In genomic region chr11:64741393-64742086, GRCh38 we compare ENCODE assay signal across 10 cellular contexts. TPM values are rescaled to one million over a fixed set of nuclear protein-coding genes. Genes with fewer than 3 reads are reported as not detected.
DNase-seq lines count a peak whose midpoint lies in the region; ATAC-seq, FAIRE-seq and TF ChIP-seq lines count a peak whose summit lies in the region.
"Had no signal": no experiment of that assay in that cellular context is flagged by ENCODE, and none has a peak within 500 bp of the region (broad histone marks: within the 10 kb centered on the region; RNA-seq: fewer than 3 reads in every experiment).

No MANE protein-coding gene starts in this region.

- intact Hi-C loops in right lobe of liver (cut with DNase I), result no loop called here
- intact Hi-C loops in HepG2 (cut with micrococcal nuclease; ENCODE audit: unreplicated experiment), result no loop called here

- in situ Hi-C loops in HepG2 (cut with HindIII; ENCODE audit: extremely low pct_ligation_motif_present, low pct_unique_long_range_greater_than_20kb), result no loop called here

- H3K9me3 ChIP-seq in right lobe of liver (no peaks in the 10 kb centered on the region), HepG2 (ENCODE audit: low read length) (no peaks in the 10 kb centered on the region), muscle layer of colon (ENCODE audit: low read length) (no peaks in the 10 kb centered on the region)
- H3K9me3 ChIP-seq: left lung had no signal

- H3K4me1 ChIP-seq in right lobe of liver (peaks cover 0 to 24% (median 5%) of the 10 kb centered on the region in 4 donors), HepG2 (ENCODE audit: insufficient read depth, low read length) (peaks cover 26% of the 10 kb centered on the region), muscle layer of colon (ENCODE audit: insufficient read depth, low read length) (peaks cover 26% of the 10 kb centered on the region)

- H3K4me3 Mint-ChIP-seq in central memory CD8-positive, alpha-beta T cell, result peak overlapping the region; percentile 97

- no peaks in the 10 kb centered on the region for H3K9me3 Mint-ChIP-seq in central memory CD8-positive, alpha-beta T cell

- TF ChIP-seq CTCF in right lobe of liver (IDR thresholded peaks at IDR 0.05), result no peak
- no peak for TF ChIP-seq CTCF in HepG2 (CRISPR knock-in tag; IDR thresholded peaks at IDR 0.05)

- CTCF ChIA-PET in HepG2 (lab: Yijun Ruan, JAX; ENCODE audit: low intra/inter-chr PET ratio, low total read pairs), result interaction anchor here (2.8 kb wide), 1 partner anchor 53 kb away, joined by 23 read pairs; no protein-coding TSS in a partner anchor

- TF ChIP-seq RAD21 in HepG2 (CRISPR knock-in tag; IDR thresholded peaks at IDR 0.05), result no peak

- BruUV-seq in HepG2 (replicated peaks; lab: Mats Ljungman, UMichigan), result no TSS peak

- H3K4me2 ChIP-seq in HepG2 (ENCODE audit: low read depth, low read length), result no peak overlapping the region

- DNase-seq in right lobe of liver, result peak in 1 of 3 donors; percentile 45
- no peak for DNase-seq in HepG2 (ENCODE audit: low spot score)
- no peak for DNase-seq in central memory CD8-positive, alpha-beta T cell (ENCODE audit: low spot score in 2 of 2)
- DNase-seq in GF-D8 (lab: John Stamatoyannopoulos, UW), result no peak
- DNase-seq in NCI-H2029 treated with DMSO at 0.1 percent for 48 hours (lab: John Stamatoyannopoulos, UW), result no peak
- DNase-seq in NCI-H2171 (lab: John Stamatoyannopoulos, UW), result no peak
- DNase-seq: NCI-H2029 had no signal

- TF ChIP-seq POLR2A in right lobe of liver (IDR thresholded peaks at IDR 0.05) (no peak), HepG2 (IDR thresholded peaks at IDR 0.05; ENCODE audit: insufficient read depth in 1 of 2, low read depth in 2 of 2, low read length in 2 of 2) (no peak)

- no peak overlapping the region for H2AFZ ChIP-seq in HepG2 (ENCODE audit: low read length)

- WGBS in right lobe of liver (ENCODE audit: insufficient coverage, low coverage, low lambda C conversion rate, missing lambda C conversion rate), result 60% methylated on average over 11 of the region's 24 CpGs
- WGBS in HepG2 (ENCODE audit: low lambda C conversion rate), result 63% methylated on average over 19 of the region's 24 CpGs

- peaks cover 63% of the 10 kb centered on the region for H3K36me3 Mint-ChIP-seq in central memory CD8-positive, alpha-beta T cell (ENCODE audit: insufficient read depth)

- no peak overlapping the region for H3K27ac ChIP-seq in right lobe of liver
- no peak overlapping the region for H3K27ac ChIP-seq in HepG2 (ENCODE audit: extremely low read length, insufficient read depth, low read length)
- peak overlapping the region; percentile 89 for H3K27ac ChIP-seq in muscle layer of colon (ENCODE audit: low read depth, low read length)

- H3K36me3 ChIP-seq in right lobe of liver (no peaks in the 10 kb centered on the region), HepG2 (replicated peaks in 1 of 2; ENCODE audit: control insufficient read depth in 1 of 2, insufficient read depth in 2 of 2, low read length in 2 of 2) (no peaks in the 10 kb centered on the region), muscle layer of colon (ENCODE audit: insufficient read depth, low read length) (peaks cover 9% of the 10 kb centered on the region)

- no peak for TF ChIP-seq EP300 in HepG2 (IDR thresholded peaks at IDR 0.05; ENCODE audit: low read depth in 2 of 2, low read length in 2 of 2)
- no peak for TF ChIP-seq EP300 in HepG2 (CRISPR knock-in tag; IDR thresholded peaks at IDR 0.05; ENCODE audit: borderline replicate concordance)

- POLR2A ChIA-PET in HepG2 (lab: Yijun Ruan, JAX), result no interaction called here

- H3K27me3 ChIP-seq in right lobe of liver (peaks cover 0 to 5% of the 10 kb centered on the region in 2 donors), HepG2 (ENCODE audit: control insufficient read depth in 1 of 2, insufficient read depth in 2 of 2, low read length in 2 of 2) (peaks cover 13 to 69% of the 10 kb centered on the region in 2 experiments), muscle layer of colon (ENCODE audit: control insufficient read depth in 1 of 2, insufficient read depth in 2 of 2, low read length in 2 of 2) (peaks cover 0 to 7% of the 10 kb centered on the region in 2 donors)

- FAIRE-seq in HepG2 (lab: Jason Lieb, UNC), result no peak

- no peaks in the 10 kb centered on the region for H3K27me3 Mint-ChIP-seq in central memory CD8-positive, alpha-beta T cell

- H3K79me2 ChIP-seq in HepG2 (ENCODE audit: insufficient read depth, low read length), result no peaks in the 10 kb centered on the region

- no peak for ATAC-seq in right lobe of liver
- ATAC-seq in HepG2, result no peak
- ATAC-seq in central memory CD8-positive, alpha-beta T cell (replicated peaks; ENCODE audit: extremely low read depth, poor library complexity, severe bottlenecking), result no peak
- no peak for ATAC-seq in HG03139 (IDR thresholded peaks at IDR 0.05; ENCODE audit: unreplicated experiment)

- 0 out of 2 replicates have a peak, but pooled peaks cover 3% of the 10 kb centered on the region for H4K20me1 ChIP-seq in HepG2 (ENCODE audit: insufficient read depth, low read length)

- H3K27ac Mint-ChIP-seq in central memory CD8-positive, alpha-beta T cell (ENCODE audit: low read depth), result peak overlapping the region; percentile 57

- H3K4me3 ChIP-seq in right lobe of liver, result peak overlapping the region; percentile 46 to 59 (median 53)
- no peak overlapping the region; a peak in 1 of 6 replicates for H3K4me3 ChIP-seq in HepG2 (replicated peaks in 1 of 3; ENCODE audit: insufficient read depth in 1 of 3, low read depth in 2 of 3, low read length in 3 of 3)
- H3K4me3 ChIP-seq in muscle layer of colon (ENCODE audit: low read depth in 1 of 2, low read length in 2 of 2), result peak overlapping the region in 1 of 2 donors; percentile 84

- H3K4me1 Mint-ChIP-seq in central memory CD8-positive, alpha-beta T cell, result peaks cover 53% of the 10 kb centered on the region

- H3K9ac ChIP-seq in HepG2 (ENCODE audit: insufficient read depth, low read depth, low read length), result no peak overlapping the region
- no peak overlapping the region for H3K9ac ChIP-seq in muscle layer of colon (ENCODE audit: low read length)

RNA-seq across cellular contexts. Expression of gene RASGRP2, which starts 2.4 kb away (rescaled TPM):
- total RNA-seq in right lobe of liver (1 to 10 TPM; 1.6 to 8.1 (median 3.2) TPM), HepG2 (2016; rRNA removed; fragmentation: Illumina TruSeq; extraction: Trizol) (not detected in 2 replicates)
- not detected in 2 replicates for total RNA-seq in HepG2 (2016; cell fraction: cytosol; rRNA removed; fragmentation: Illumina TruSeq; extraction: Trizol; ENCODE audit: low read depth)
- total RNA-seq in HepG2 (2016; cell fraction: insoluble cytoplasmic fraction; rRNA removed; fragmentation: Illumina TruSeq; extraction: Trizol), result not detected in 2 replicates
- not detected in 2 replicates for total RNA-seq in HepG2 (2016; cell fraction: membrane; rRNA removed; fragmentation: Illumina TruSeq; extraction: Trizol)
- not detected in 2 replicates for total RNA-seq in HepG2 (2016; cell fraction: nucleus; rRNA removed; fragmentation: Illumina TruSeq; extraction: Trizol)
- 0.18 and 0.61 TPM in 2 replicates for polyA plus RNA-seq in HepG2 (2011; rRNA removed)
- 0.23 TPM in 2 replicates for polyA plus RNA-seq in HepG2 (2011; cell fraction: cytosol; rRNA removed)
- polyA plus RNA-seq in HepG2 (2011; cell fraction: nucleus; rRNA removed), result 0.54 and 1.5 TPM in 2 replicates
- 0.38 TPM in 1 of 2 replicates, not detected in the other for polyA plus RNA-seq in HepG2 (2012)
- 0.26 and 0.27 TPM in 2 replicates for polyA plus RNA-seq in HepG2 (2016; cell fraction: cytosol; fragmentation: Illumina TruSeq; extraction: Trizol; ENCODE audit: low read depth)
- not detected in 2 replicates for polyA plus RNA-seq in HepG2 (2016; cell fraction: insoluble cytoplasmic fraction; fragmentation: Illumina TruSeq; extraction: Trizol; ENCODE audit: low read depth)
- 0.30 TPM in 1 of 2 replicates, not detected in the other for polyA plus RNA-seq in HepG2 (2016; cell fraction: membrane; fragmentation: Illumina TruSeq; extraction: Trizol; ENCODE audit: low read depth)
- polyA plus RNA-seq in HepG2 (2016; cell fraction: nucleus; fragmentation: Illumina TruSeq; extraction: Trizol; ENCODE audit: insufficient read depth, low read depth), result not detected in 2 replicates
- 0.28 TPM in 1 of 2 replicates, not detected in the other for polyA minus RNA-seq in HepG2 (2011; rRNA and poly(A)+ RNA removed; ENCODE audit: low replicate concordance)
- polyA minus RNA-seq in HepG2 (2011; cell fraction: cytosol; rRNA and poly(A)+ RNA removed), result not detected in 2 replicates
- not detected in 2 replicates for polyA minus RNA-seq in HepG2 (2011; cell fraction: nucleus; rRNA and poly(A)+ RNA removed)

RNA-seq across cellular contexts. Expression of gene PYGM, which starts 18.2 kb away (rescaled TPM):
- 1 to 10 TPM in 1 of 6 experiments, under 1 TPM in 5; 0.24 to 1.4 (median 0.47) TPM for total RNA-seq in right lobe of liver
- total RNA-seq in HepG2 (2016; rRNA removed; fragmentation: Illumina TruSeq; extraction: Trizol), result 0.11 TPM in 1 of 2 replicates, not detected in the other
- not detected in 2 replicates for total RNA-seq in HepG2 (2016; cell fraction: cytosol; rRNA removed; fragmentation: Illumina TruSeq; extraction: Trizol; ENCODE audit: low read depth)
- total RNA-seq in HepG2 (2016; cell fraction: insoluble cytoplasmic fraction; rRNA removed; fragmentation: Illumina TruSeq; extraction: Trizol), result 0.06 TPM in 1 of 2 replicates, not detected in the other
- total RNA-seq in HepG2 (2016; cell fraction: membrane; rRNA removed; fragmentation: Illumina TruSeq; extraction: Trizol), result not detected in 2 replicates
- 0.13 and 0.16 TPM in 2 replicates for total RNA-seq in HepG2 (2016; cell fraction: nucleus; rRNA removed; fragmentation: Illumina TruSeq; extraction: Trizol)
- 0.12 and 0.13 TPM in 2 replicates for polyA plus RNA-seq in HepG2 (2011; rRNA removed)
- polyA plus RNA-seq in HepG2 (2011; cell fraction: cytosol; rRNA removed), result 0.08 and 0.09 TPM in 2 replicates
- 0.31 and 0.51 TPM in 2 replicates for polyA plus RNA-seq in HepG2 (2011; cell fraction: nucleus; rRNA removed)
- 0.19 and 0.24 TPM in 2 replicates for polyA plus RNA-seq in HepG2 (2012)
- polyA plus RNA-seq in HepG2 (2016; cell fraction: cytosol; fragmentation: Illumina TruSeq; extraction: Trizol; ENCODE audit: low read depth), result not detected in 2 replicates
- polyA plus RNA-seq in HepG2 (2016; cell fraction: insoluble cytoplasmic fraction; fragmentation: Illumina TruSeq; extraction: Trizol; ENCODE audit: low read depth), result not detected in 2 replicates
- not detected in 2 replicates for polyA plus RNA-seq in HepG2 (2016; cell fraction: membrane; fragmentation: Illumina TruSeq; extraction: Trizol; ENCODE audit: low read depth)
- not detected in 2 replicates for polyA plus RNA-seq in HepG2 (2016; cell fraction: nucleus; fragmentation: Illumina TruSeq; extraction: Trizol; ENCODE audit: insufficient read depth, low read depth)
- polyA minus RNA-seq in HepG2 (2011; rRNA and poly(A)+ RNA removed; ENCODE audit: low replicate concordance), result 0.68 and 0.84 TPM in 2 replicates
- 0.26 TPM in 1 of 2 replicates, not detected in the other for polyA minus RNA-seq in HepG2 (2011; cell fraction: cytosol; rRNA and poly(A)+ RNA removed)
- 0.62 and 0.77 TPM in 2 replicates for polyA minus RNA-seq in HepG2 (2011; cell fraction: nucleus; rRNA and poly(A)+ RNA removed)

RNA-seq across cellular contexts. Expression of gene NRXN2, which starts 18.5 kb away (rescaled TPM):
- total RNA-seq in right lobe of liver, result 1 to 10 TPM; 1.6 to 7.7 (median 2.3) TPM
- total RNA-seq in HepG2 (2016; rRNA removed; fragmentation: Illumina TruSeq; extraction: Trizol), result not detected in 2 replicates
- total RNA-seq in HepG2 (2016; cell fraction: cytosol; rRNA removed; fragmentation: Illumina TruSeq; extraction: Trizol; ENCODE audit: low read depth), result not detected in 2 replicates
- not detected in 2 replicates for total RNA-seq in HepG2 (2016; cell fraction: insoluble cytoplasmic fraction; rRNA removed; fragmentation: Illumina TruSeq; extraction: Trizol)
- total RNA-seq in HepG2 (2016; cell fraction: membrane; rRNA removed; fragmentation: Illumina TruSeq; extraction: Trizol), result not detected in 2 replicates
- total RNA-seq in HepG2 (2016; cell fraction: nucleus; rRNA removed; fragmentation: Illumina TruSeq; extraction: Trizol), result not detected in 2 replicates
- 0.03 TPM in 1 of 2 replicates, not detected in the other for polyA plus RNA-seq in HepG2 (2011; rRNA removed)
- 0.08 and 0.14 TPM in 2 replicates for polyA plus RNA-seq in HepG2 (2011; cell fraction: cytosol; rRNA removed)
- 0.13 TPM in 1 of 2 replicates, not detected in the other for polyA plus RNA-seq in HepG2 (2011; cell fraction: nucleus; rRNA removed)
- polyA plus RNA-seq in HepG2 (2012), result 0.32 and 0.42 TPM in 2 replicates
- polyA plus RNA-seq in HepG2 (2016; cell fraction: cytosol; fragmentation: Illumina TruSeq; extraction: Trizol; ENCODE audit: low read depth), result not detected in 2 replicates
- 0.07 TPM in 1 of 2 replicates, not detected in the other for polyA plus RNA-seq in HepG2 (2016; cell fraction: insoluble cytoplasmic fraction; fragmentation: Illumina TruSeq; extraction: Trizol; ENCODE audit: low read depth)
- polyA plus RNA-seq in HepG2 (2016; cell fraction: membrane; fragmentation: Illumina TruSeq; extraction: Trizol; ENCODE audit: low read depth), result not detected in 2 replicates
- polyA plus RNA-seq in HepG2 (2016; cell fraction: nucleus; fragmentation: Illumina TruSeq; extraction: Trizol; ENCODE audit: insufficient read depth, low read depth), result not detected in 2 replicates
- 1.9 TPM in 1 of 2 replicates, not detected in the other for polyA minus RNA-seq in HepG2 (2011; rRNA and poly(A)+ RNA removed; ENCODE audit: low replicate concordance)
- not detected in 2 replicates for polyA minus RNA-seq in HepG2 (2011; cell fraction: cytosol; rRNA and poly(A)+ RNA removed)
- polyA minus RNA-seq in HepG2 (2011; cell fraction: nucleus; rRNA and poly(A)+ RNA removed), result not detected in 2 replicates

RNA-seq across cellular contexts. Expression of gene SF1, which starts 36.8 kb away (rescaled TPM):
- total RNA-seq in right lobe of liver, result 100 to 1,000 TPM in 5 of 6 experiments, 10 to 100 TPM in 1; 92.7 to 164 (median 141) TPM
- 42.5 and 70.4 TPM in 2 replicates for total RNA-seq in HepG2 (2016; rRNA removed; fragmentation: Illumina TruSeq; extraction: Trizol)
- 16.0 and 19.1 TPM in 2 replicates for total RNA-seq in HepG2 (2016; cell fraction: cytosol; rRNA removed; fragmentation: Illumina TruSeq; extraction: Trizol; ENCODE audit: low read depth)
- 36.1 and 70.7 TPM in 2 replicates for total RNA-seq in HepG2 (2016; cell fraction: insoluble cytoplasmic fraction; rRNA removed; fragmentation: Illumina TruSeq; extraction: Trizol)
- total RNA-seq in HepG2 (2016; cell fraction: membrane; rRNA removed; fragmentation: Illumina TruSeq; extraction: Trizol), result 45.9 and 46.6 TPM in 2 replicates
- 163 and 180 TPM in 2 replicates for total RNA-seq in HepG2 (2016; cell fraction: nucleus; rRNA removed; fragmentation: Illumina TruSeq; extraction: Trizol)
- polyA plus RNA-seq in HepG2 (2011; rRNA removed), result 51.9 and 55.5 TPM in 2 replicates
- polyA plus RNA-seq in HepG2 (2011; cell fraction: cytosol; rRNA removed), result 14.3 and 16.0 TPM in 2 replicates
- polyA plus RNA-seq in HepG2 (2011; cell fraction: nucleus; rRNA removed), result 223 and 237 TPM in 2 replicates
- polyA plus RNA-seq in HepG2 (2012), result 130 and 151 TPM in 2 replicates
- polyA plus RNA-seq in HepG2 (2016; cell fraction: cytosol; fragmentation: Illumina TruSeq; extraction: Trizol; ENCODE audit: low read depth), result 30.5 and 31.3 TPM in 2 replicates
- polyA plus RNA-seq in HepG2 (2016; cell fraction: insoluble cytoplasmic fraction; fragmentation: Illumina TruSeq; extraction: Trizol; ENCODE audit: low read depth), result 93.3 and 132 TPM in 2 replicates
- polyA plus RNA-seq in HepG2 (2016; cell fraction: membrane; fragmentation: Illumina TruSeq; extraction: Trizol; ENCODE audit: low read depth), result 63.8 and 66.4 TPM in 2 replicates
- 426 and 461 TPM in 2 replicates for polyA plus RNA-seq in HepG2 (2016; cell fraction: nucleus; fragmentation: Illumina TruSeq; extraction: Trizol; ENCODE audit: insufficient read depth, low read depth)
- 77.9 and 101 TPM in 2 replicates for polyA minus RNA-seq in HepG2 (2011; rRNA and poly(A)+ RNA removed; ENCODE audit: low replicate concordance)
- polyA minus RNA-seq in HepG2 (2011; cell fraction: cytosol; rRNA and poly(A)+ RNA removed), result 31.1 and 32.0 TPM in 2 replicates
- polyA minus RNA-seq in HepG2 (2011; cell fraction: nucleus; rRNA and poly(A)+ RNA removed), result 297 and 338 TPM in 2 replicates

Comparison
In these comparisons a context has a peak if more than half of its experiments do, and no peak if none do; other contexts are left out.
1. H3K4me3 ChIP-seq: peak in right lobe of liver (3 of 3); none in HepG2 (0 of 3).